In genomic region chr9:93082841-93083411, GRCh38 we compare ENCODE assay signal across 14 cellular contexts. TPM values are rescaled to one million over a fixed set of nuclear protein-coding genes. Genes with fewer than 3 reads are reported as not detected.
DNase-seq lines count a peak whose midpoint lies in the region; ATAC-seq and TF ChIP-seq lines count a peak whose summit lies in the region.
"Had no signal": no experiment of that assay in that cellular context is flagged by ENCODE, and none has a peak within 500 bp of the region (broad histone marks: within the 10 kb centered on the region; RNA-seq: fewer than 3 reads in every experiment).

No MANE protein-coding gene starts in this region.

- no peak overlapping the region for H3K27ac ChIP-seq in SK-N-SH (ENCODE audit: low read depth in 2 of 2, low read length in 1 of 2)
- H3K27ac ChIP-seq in endodermal cell (ENCODE audit: low read depth, low read length): no peak overlapping the region
- peak overlapping the region in 4 of 8 donors; percentile 13 to 60 (median 34) for H3K27ac ChIP-seq in spleen
- H3K27ac ChIP-seq: 22Rv1, SK-N-MC had no signal

- peaks cover 52% of the 10 kb centered on the region for H3K36me3 Mint-ChIP-seq in activated CD4-positive, alpha-beta memory T cell treated with anti-CD3 and anti-CD28 coated beads for 36 hours
- peaks cover 11% of the 10 kb centered on the region for H3K36me3 Mint-ChIP-seq in endodermal cell (ENCODE audit: low read depth)
- peaks cover 5% of the 10 kb centered on the region for H3K36me3 Mint-ChIP-seq in nephron progenitor cell (ENCODE audit: low read depth)
- H3K36me3 Mint-ChIP-seq: brain had no signal

- H3K4me1 ChIP-seq in SK-N-SH (ENCODE audit: control insufficient read depth in 1 of 2, insufficient read depth in 2 of 2, low read depth in 1 of 2, low read length in 1 of 2): peaks cover 0 to 7% of the 10 kb centered on the region in 2 experiments; a peak in 1 of 4 replicates
- no peaks in the 10 kb centered on the region for H3K4me1 ChIP-seq in endodermal cell (ENCODE audit: control insufficient read depth, insufficient read depth, low read length)
- H3K4me1 ChIP-seq in spleen: peaks cover 0 to 19% (median 11%) of the 10 kb centered on the region in 6 donors

- no peaks in the 10 kb centered on the region for H4K20me1 ChIP-seq in SK-N-SH (ENCODE audit: insufficient read depth)

- no peak overlapping the region for H3K4me3 Mint-ChIP-seq in activated CD4-positive, alpha-beta memory T cell treated with anti-CD3 and anti-CD28 coated beads for 36 hours
- H3K4me3 Mint-ChIP-seq in endodermal cell (no peak overlapping the region), nephron progenitor cell (no peak overlapping the region)
- H3K4me3 Mint-ChIP-seq: brain had no signal

- ATAC-seq in SK-N-SH treated with all-trans-retinoic acid at 6 μM for 48 hours (no peak), left colon (no peak), GM18511 (IDR thresholded peaks at IDR 0.05; ENCODE audit: unreplicated experiment) (no peak)

- peak; percentile 16 for DNase-seq in SK-N-SH
- DNase-seq in activated CD4-positive, alpha-beta memory T cell treated with anti-CD3 and anti-CD28 coated beads for 36 hours: peak; percentile 45
- DNase-seq in endodermal cell: peak; percentile 49
- DNase-seq in spleen: peak; percentile 63
- DNase-seq in nephron progenitor cell: no peak
- DNase-seq in left colon: no peak
- DNase-seq: midbrain, NCI-H1105 had no signal

- TF ChIP-seq CTCF in SK-N-SH (IDR thresholded peaks at IDR 0.05) (no peak), endodermal cell (conservative IDR thresholded peaks at IDR 0.05) (no peak), spleen (IDR thresholded peaks at IDR 0.05 in 8 of 11, conservative IDR thresholded peaks at IDR 0.05 in 3 of 11) (no peak), nephron progenitor cell (IDR thresholded peaks at IDR 0.05) (no peak)

- POLR2A ChIA-PET in SK-N-SH (lab: Yijun Ruan, JAX): interaction anchor here (3.1 kb wide), 1 partner anchor 12 kb away, joined by 6 read pairs; no protein-coding TSS in a partner anchor
- POLR2A ChIA-PET in activated CD4-positive, alpha-beta memory T cell treated with anti-CD3 and anti-CD28 coated beads for 36 hours (lab: Charles Lee): interaction anchor here (1.0 to 2.0 kb wide), 7 partner anchors 9 to 62 kb away, joined by 3 to 12 read pairs (median 6); partner anchors contain the start of gene CARD19

- H3K9me3 ChIP-seq in SK-N-SH (no peaks in the 10 kb centered on the region), endodermal cell (ENCODE audit: control insufficient read depth, low read length) (peaks cover 4% of the 10 kb centered on the region), spleen (peaks cover 0 to 6% (median 2%) of the 10 kb centered on the region in 8 donors)

- H3K9me2 ChIP-seq in SK-N-SH: no peaks in the 10 kb centered on the region

- CTCF ChIA-PET in SK-N-SH (lab: Yijun Ruan, JAX): no interaction called here
- CTCF ChIA-PET in activated CD4-positive, alpha-beta memory T cell treated with anti-CD3 and anti-CD28 coated beads for 36 hours (lab: Charles Lee): interaction anchor here (1.0 to 1.8 kb wide), 4 partner anchors 18 to 80 kb away, joined by 5 to 8 read pairs (median 5); no protein-coding TSS in a partner anchor

- no peaks in the 10 kb centered on the region for H3K27me3 Mint-ChIP-seq in activated CD4-positive, alpha-beta memory T cell treated with anti-CD3 and anti-CD28 coated beads for 36 hours
- H3K27me3 Mint-ChIP-seq in endodermal cell (ENCODE audit: insufficient read depth) (no peaks in the 10 kb centered on the region), nephron progenitor cell (ENCODE audit: low read depth, poor library complexity) (no peaks in the 10 kb centered on the region)

- TF ChIP-seq POLR2A in spleen (IDR thresholded peaks at IDR 0.05): no peak

- H3K27me3 ChIP-seq in SK-N-SH (ENCODE audit: insufficient read depth) (no peaks in the 10 kb centered on the region), endodermal cell (ENCODE audit: control insufficient read depth, insufficient read depth, low read length, poor library complexity, severe bottlenecking) (no peaks in the 10 kb centered on the region), spleen (replicated peaks in 1 of 7) (no peaks in the 10 kb centered on the region)

- no peak for TF ChIP-seq EP300 in SK-N-SH (IDR thresholded peaks at IDR 0.05; ENCODE audit: borderline replicate concordance in 1 of 2, low read depth in 1 of 2, low read length in 1 of 2)

- no peak for TF ChIP-seq RAD21 in SK-N-SH (IDR thresholded peaks at IDR 0.05; ENCODE audit: low read length)

- H3K36me3 ChIP-seq in SK-N-SH (replicated peaks in 1 of 2; ENCODE audit: control insufficient read depth in 1 of 2, insufficient read depth in 2 of 2, low read length in 1 of 2) (no peaks in the 10 kb centered on the region), endodermal cell (ENCODE audit: control insufficient read depth, insufficient read depth, low read length) (no peaks in the 10 kb centered on the region), spleen (peaks cover 2 to 100% (median 62%) of the 10 kb centered on the region in 6 donors)

- H3K4me1 Mint-ChIP-seq in activated CD4-positive, alpha-beta memory T cell treated with anti-CD3 and anti-CD28 coated beads for 36 hours (ENCODE audit: low read depth): peaks cover 42% of the 10 kb centered on the region
- H3K4me1 Mint-ChIP-seq in endodermal cell: no peaks in the 10 kb centered on the region
- H3K4me1 Mint-ChIP-seq in nephron progenitor cell: peaks cover 22% of the 10 kb centered on the region
- H3K4me1 Mint-ChIP-seq: brain had no signal

- peaks cover 7% of the 10 kb centered on the region for H3K9me3 Mint-ChIP-seq in activated CD4-positive, alpha-beta memory T cell treated with anti-CD3 and anti-CD28 coated beads for 36 hours
- H3K9me3 Mint-ChIP-seq in endodermal cell: peaks cover 7% of the 10 kb centered on the region
- peaks cover 9% of the 10 kb centered on the region for H3K9me3 Mint-ChIP-seq in nephron progenitor cell

- WGBS in SK-N-SH (ENCODE audit: low lambda C conversion rate): 68% methylated on average over 4 of the region's 18 CpGs
- WGBS in endodermal cell (ENCODE audit: insufficient coverage in 1 of 2, insufficient read length in 1 of 2), 2 experiments: 88 to 89% methylated on average over 15 to 18 of the region's 18 CpGs
- 47 to 58% (median 48%) methylated on average over 14 to 18 of the region's 18 CpGs for WGBS in spleen, 5 donors

- no peaks in the 10 kb centered on the region for H3F3A ChIP-seq in SK-N-SH (replicated peaks; ENCODE audit: insufficient read depth)

- no peak overlapping the region for H3K4me3 ChIP-seq in SK-N-SH (ENCODE audit: low read depth in 2 of 2, low read length in 1 of 2)
- H3K4me3 ChIP-seq in endodermal cell (ENCODE audit: low read length): no peak overlapping the region
- H3K4me3 ChIP-seq in spleen: no peak overlapping the region
- H3K4me3 ChIP-seq: SK-N-MC had no signal

- H3K4me2 ChIP-seq in SK-N-SH: no peak overlapping the region

- no peak overlapping the region for H2AFZ ChIP-seq in SK-N-SH (ENCODE audit: low read depth)

- intact Hi-C loops in activated CD4-positive, alpha-beta memory T cell treated with anti-CD3 and anti-CD28 coated beads for 36 hours (cut with micrococcal nuclease): loop anchor here (1.0 kb wide), 2 partner anchors 8 to 19 kb away; no protein-coding TSS in a partner anchor
- intact Hi-C loops in spleen (cut with DNase I; ENCODE audit: low total_unique reads): no loop called here
- intact Hi-C loops in left colon (cut with DNase I, micrococcal nuclease): no loop called here

- no peaks in the 10 kb centered on the region for H3K79me2 ChIP-seq in SK-N-SH (ENCODE audit: insufficient read depth)

- H3K9ac ChIP-seq in SK-N-SH: no peak overlapping the region
- H3K9ac ChIP-seq in endodermal cell (ENCODE audit: extremely low read depth, low read length, poor library complexity, severe bottlenecking): no peak overlapping the region

- H3K27ac Mint-ChIP-seq in activated CD4-positive, alpha-beta memory T cell treated with anti-CD3 and anti-CD28 coated beads for 36 hours: peak overlapping the region; percentile 98
- H3K27ac Mint-ChIP-seq in endodermal cell: no peak overlapping the region
- H3K27ac Mint-ChIP-seq in nephron progenitor cell: no peak overlapping the region
- H3K27ac Mint-ChIP-seq: brain had no signal

TF ChIP-seq in SK-N-SH, 30 proteins besides CTCF, POLR2A, EP300 and RAD21 (continues in another document):
- no peak for TF ChIP-seq SIN3A (IDR thresholded peaks at IDR 0.05; ENCODE audit: borderline replicate concordance, low read depth, low read length)
- no peak for TF ChIP-seq RXRA (IDR thresholded peaks at IDR 0.05; ENCODE audit: borderline replicate concordance, low read depth)

TF ChIP-seq in SK-N-SH treated with all-trans-retinoic acid at 6 μM for 48 hours, 23 proteins besides CTCF, POLR2A, EP300 and RAD21 (continues in another document):
- no peak for TF ChIP-seq ESRRG (CRISPR knock-in tag; IDR thresholded peaks at IDR 0.05)

RNA-seq across cellular contexts. Expression of gene CARD19, which starts 13.1 kb away (rescaled TPM):
- polyA plus RNA-seq in SK-N-SH (2012; rRNA removed): 141 and 165 TPM in 2 replicates
- polyA plus RNA-seq in SK-N-SH (2012; cell fraction: cytosol; rRNA removed): 70.5 and 92.4 TPM in 2 replicates
- polyA plus RNA-seq in SK-N-SH (2012; cell fraction: nucleus; rRNA removed): 149 and 161 TPM in 2 replicates
- total RNA-seq in activated CD4-positive, alpha-beta memory T cell treated with anti-CD3 and anti-CD28 coated beads for 36 hours: 10 to 100 TPM; 77.9 to 80.0 TPM
- 10 to 100 TPM; 16.4 to 21.9 TPM for total RNA-seq in endodermal cell
- 32.1 TPM for polyA plus RNA-seq in endodermal cell (2013, experiment 1 of 2)
- 29.8 TPM for polyA plus RNA-seq in endodermal cell (2013, experiment 2 of 2)
- total RNA-seq in spleen: 10 to 100 TPM; 32.8 to 78.8 (median 44.6) TPM
- polyA plus RNA-seq in spleen: 10 to 100 TPM; 21.7 to 38.9 (median 23.0) TPM
- 10 to 100 TPM; 41.5 to 62.2 TPM for total RNA-seq in left colon

RNA-seq across cellular contexts. Expression of gene SUSD3, which starts 24.4 kb away (rescaled TPM):
- polyA plus RNA-seq in SK-N-SH (2012; rRNA removed): 0.49 and 0.67 TPM in 2 replicates
- polyA plus RNA-seq in SK-N-SH (2012; cell fraction: cytosol; rRNA removed): 0.33 and 0.35 TPM in 2 replicates
- polyA plus RNA-seq in SK-N-SH (2012; cell fraction: nucleus; rRNA removed): 0.09 and 0.13 TPM in 2 replicates
- total RNA-seq in activated CD4-positive, alpha-beta memory T cell treated with anti-CD3 and anti-CD28 coated beads for 36 hours: 10 to 100 TPM; 67.0 to 72.8 TPM
- total RNA-seq in endodermal cell: 1 to 10 TPM; 5.1 to 5.9 TPM
- 3.1 TPM for polyA plus RNA-seq in endodermal cell (2013, experiment 1 of 2)
- 2.7 TPM for polyA plus RNA-seq in endodermal cell (2013, experiment 2 of 2)
- 10 to 100 TPM; 27.6 to 54.8 (median 35.8) TPM for total RNA-seq in spleen
- polyA plus RNA-seq in spleen: 10 to 100 TPM; 50.4 to 68.8 (median 57.4) TPM
- total RNA-seq in left colon: 1 to 10 TPM in 1 of 2 donors, under 1 TPM in 1; 0.95 to 2.0 TPM
- total RNA-seq: HT1080 had no signal

RNA-seq across cellular contexts. Expression of gene NINJ1, which starts 51.1 kb away (rescaled TPM):
- polyA plus RNA-seq in SK-N-SH (2012; rRNA removed) (23.2 and 31.7 TPM in 2 replicates), spleen (10 to 100 TPM; 26.5 to 68.9 (median 50.4) TPM)
- 12.9 and 25.6 TPM in 2 replicates for polyA plus RNA-seq in SK-N-SH (2012; cell fraction: cytosol; rRNA removed)
- polyA plus RNA-seq in SK-N-SH (2012; cell fraction: nucleus; rRNA removed): 14.4 and 14.8 TPM in 2 replicates
- total RNA-seq in activated CD4-positive, alpha-beta memory T cell treated with anti-CD3 and anti-CD28 coated beads for 36 hours: 10 to 100 TPM; 77.9 to 82.0 TPM
- total RNA-seq in endodermal cell (10 to 100 TPM; 24.2 to 32.0 TPM), spleen (100 to 1,000 TPM in 6 of 7 donors, 10 to 100 TPM in 1; 75.0 to 142 (median 113) TPM), left colon (10 to 100 TPM; 17.7 to 30.8 TPM)
- polyA plus RNA-seq in endodermal cell (2013, experiment 1 of 2): 29.8 TPM
- 28.4 TPM for polyA plus RNA-seq in endodermal cell (2013, experiment 2 of 2)

Comparison
In these comparisons a context has a peak if more than half of its experiments do, and no peak if none do; other contexts are left out.
1. DNase-seq: peak in SK-N-SH (single experiment), activated CD4-positive, alpha-beta memory T cell treated with anti-CD3 and anti-CD28 coated beads for 36 hours (single experiment), endodermal cell (single experiment) and spleen (single experiment); none in nephron progenitor cell (single experiment) and left colon (0 of 2).
2. RNA of gene SUSD3, which starts 24.4 kb away (total RNA-seq): 67.0 to 72.8 TPM in activated CD4-positive, alpha-beta memory T cell treated with anti-CD3 and anti-CD28 coated beads for 36 hours and 27.6 to 54.8 TPM in spleen; 5.1 to 5.9 TPM in endodermal cell and 0.95 to 2.0 TPM in left colon; every median in the first group is over 4 times any median in the second.